In genomic region chr15:69724331-69724730, GRCh38 we compare ENCODE assay signal across 17 cellular contexts.
"Had no signal": no experiment of that assay in that cellular context is flagged by ENCODE, and none has a peak within 500 bp of the region (broad histone marks: within the 10 kb centered on the region; RNA-seq: fewer than 3 reads in every experiment).

No MANE protein-coding gene starts in this region.

- H3K27me3 ChIP-seq: ovary, right lobe of liver had no signal

- H3K9me3 ChIP-seq: mucosa of descending colon, ovary, right lobe of liver, thoracic aorta had no signal

- DNase-seq: activated CD4-positive, alpha-beta T cell treated with anti-CD3 and anti-CD28 coated beads for 48 hours; activated CD4-positive, alpha-beta T cell treated with anti-CD3 and anti-CD28 coated beads, Interleukin-2, amount 50 U/mL, for 48 hours; activated CD8-positive, alpha-beta memory T cell treated with anti-CD3 and anti-CD28 coated beads for 24 hours; activated effector memory CD4-positive, alpha-beta T cell treated with anti-CD3 and anti-CD28 coated beads, Interleukin-2, amount 50 U/mL, for 16 hours; activated naive CD4-positive, alpha-beta T cell treated with anti-CD3 and anti-CD28 coated beads, Interleukin-2, amount 10 ng/mL, durations not matched to agents 7 days and 5 days; effector CD8-positive, alpha-beta T cell; mucosa of descending colon; nephron progenitor cell; ovary; right lobe of liver; stimulated activated CD4-positive, alpha-beta T cell treated with anti-CD3 and anti-CD28 coated beads, Interleukin-12 subunit alpha, Interleukin-12 subunit beta, amount 100 ng/mL, for 4 hours; stimulated activated CD4-positive, alpha-beta T cell treated with anti-CD3 and anti-CD28 coated beads, Interleukin-4, amount 100 ng/mL, for 1 hour; trophoblast cell; WERI-Rb-1 had no signal

- H3K4me1 ChIP-seq: right lobe of liver had no signal

- H3K36me3 ChIP-seq: ovary, right lobe of liver, thoracic aorta, WERI-Rb-1 had no signal

- H3K27ac ChIP-seq: ovary, right lobe of liver, thoracic aorta, WERI-Rb-1 had no signal

- H3K4me3 ChIP-seq: mucosa of descending colon, ovary, right lobe of liver, thoracic aorta had no signal

- ATAC-seq: activated CD4-positive, CD25-positive, alpha-beta regulatory T cell treated with anti-CD3 and anti-CD28 coated beads, Interleukin-2, amount 50 U/mL, for 24 hours; left ventricle myocardium superior; mucosa of descending colon; right lobe of liver had no signal
